4 cellular contexts compared by ENCODE assay signal in the genomic region with DNA sequence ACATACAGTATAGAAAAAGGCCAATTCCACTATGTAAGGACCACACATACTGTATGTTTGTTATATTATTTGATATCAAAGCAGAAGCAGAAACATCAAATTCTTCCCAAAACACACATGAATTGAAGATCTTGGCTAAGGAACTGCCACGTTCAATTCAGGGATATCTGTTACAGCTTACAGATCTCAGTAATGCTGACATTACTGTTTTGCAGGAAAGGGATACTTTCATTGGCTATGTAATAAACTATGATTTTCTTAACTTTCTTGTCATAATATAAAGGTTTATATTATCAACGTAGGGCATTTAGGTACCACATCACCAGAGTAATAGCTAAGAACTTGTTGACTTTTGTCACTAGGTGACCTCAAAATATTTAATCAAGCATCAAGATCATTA.
A peak's percentile ranks its signal among the peaks of the same experiment; 100 is the strongest.
TF ChIP-seq lines count a peak whose summit lies in the region.

No MANE protein-coding gene starts in this region.

TF ChIP-seq in HepG2, 621 proteins besides CTCF, POLR2A, EP300 and RAD21 (continues in another document):
- TF ChIP-seq ZBTB20 (CRISPR knock-in tag; IDR thresholded peaks at IDR 0.05; ENCODE audit: borderline replicate concordance, low read depth) (no peak), EEA1 (CRISPR knock-in tag; IDR thresholded peaks at IDR 0.05; ENCODE audit: borderline replicate concordance) (no peak), ZNF768 (CRISPR knock-in tag; IDR thresholded peaks at IDR 0.05) (no peak), XRCC5 (optimal IDR thresholded peaks at IDR 0.05; ENCODE audit: low read length) (no peak), SP5 (CRISPR knock-in tag; IDR thresholded peaks at IDR 0.05; ENCODE audit: borderline replicate concordance, low read depth) (no peak), IRX3 (CRISPR knock-in tag; IDR thresholded peaks at IDR 0.05; ENCODE audit: borderline replicate concordance, low read depth) (no peak), HNRNPL (IDR thresholded peaks at IDR 0.05; ENCODE audit: low read depth, low read length) (no peak), KAT7 (CRISPR knock-in tag; IDR thresholded peaks at IDR 0.05; ENCODE audit: borderline replicate concordance) (no peak), HOXA3 (CRISPR knock-in tag; IDR thresholded peaks at IDR 0.05) (no peak), ZBTB8A (CRISPR knock-in tag; IDR thresholded peaks at IDR 0.05; ENCODE audit: borderline replicate concordance, low read depth) (no peak)
- TF ChIP-seq, protein P1, sequence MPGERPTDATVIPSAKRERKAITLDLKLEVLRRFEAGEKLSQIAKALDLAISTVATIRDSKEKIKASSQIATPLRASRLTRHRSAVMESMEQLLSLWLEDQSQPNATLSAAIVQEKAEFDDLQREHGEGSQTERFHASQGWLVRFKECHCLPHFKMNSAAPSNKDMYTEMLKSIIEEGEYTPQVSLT (CRISPR knock-in tag; IDR thresholded peaks at IDR 0.05; ENCODE audit: borderline replicate concordance, low read depth): no peak
- TF ChIP-seq, protein P2, sequence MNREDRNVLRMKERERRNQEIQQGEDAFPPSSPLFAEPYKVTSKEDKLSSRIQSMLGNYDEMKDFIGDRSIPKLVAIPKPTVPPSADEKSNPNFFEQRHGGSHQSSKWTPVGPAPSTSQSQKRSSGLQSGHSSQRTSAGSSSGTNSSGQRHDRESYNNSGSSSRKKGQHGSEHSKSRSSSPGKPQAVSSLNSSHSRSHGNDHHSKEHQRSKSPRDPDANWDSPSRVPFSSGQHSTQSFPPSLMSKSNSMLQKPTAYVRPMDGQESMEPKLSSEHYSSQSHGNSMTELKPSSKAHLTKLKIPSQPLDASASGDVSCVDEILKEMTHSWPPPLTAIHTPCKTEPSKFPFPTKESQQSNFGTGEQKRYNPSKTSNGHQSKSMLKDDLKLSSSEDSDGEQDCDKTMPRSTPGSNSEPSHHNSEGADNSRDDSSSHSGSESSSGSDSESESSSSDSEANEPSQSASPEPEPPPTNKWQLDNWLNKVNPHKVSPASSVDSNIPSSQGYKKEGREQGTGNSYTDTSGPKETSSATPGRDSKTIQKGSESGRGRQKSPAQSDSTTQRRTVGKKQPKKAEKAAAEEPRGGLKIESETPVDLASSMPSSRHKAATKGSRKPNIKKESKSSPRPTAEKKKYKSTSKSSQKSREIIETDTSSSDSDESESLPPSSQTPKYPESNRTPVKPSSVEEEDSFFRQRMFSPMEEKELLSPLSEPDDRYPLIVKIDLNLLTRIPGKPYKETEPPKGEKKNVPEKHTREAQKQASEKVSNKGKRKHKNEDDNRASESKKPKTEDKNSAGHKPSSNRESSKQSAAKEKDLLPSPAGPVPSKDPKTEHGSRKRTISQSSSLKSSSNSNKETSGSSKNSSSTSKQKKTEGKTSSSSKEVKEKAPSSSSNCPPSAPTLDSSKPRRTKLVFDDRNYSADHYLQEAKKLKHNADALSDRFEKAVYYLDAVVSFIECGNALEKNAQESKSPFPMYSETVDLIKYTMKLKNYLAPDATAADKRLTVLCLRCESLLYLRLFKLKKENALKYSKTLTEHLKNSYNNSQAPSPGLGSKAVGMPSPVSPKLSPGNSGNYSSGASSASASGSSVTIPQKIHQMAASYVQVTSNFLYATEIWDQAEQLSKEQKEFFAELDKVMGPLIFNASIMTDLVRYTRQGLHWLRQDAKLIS (CRISPR knock-in tag; IDR thresholded peaks at IDR 0.05): no peak

TF ChIP-seq in A549, 52 proteins besides CTCF, POLR2A, EP300 and RAD21:
- TF ChIP-seq CHD2 (IDR thresholded peaks at IDR 0.05; ENCODE audit: low read length, partially characterized antibody): no peak
- TF ChIP-seq MAFK (IDR thresholded peaks at IDR 0.05; ENCODE audit: partially characterized antibody): peak; percentile 40
- TF ChIP-seq JUN (IDR thresholded peaks at IDR 0.05): no peak
- no peak for TF ChIP-seq ZC3H11A (IDR thresholded peaks at IDR 0.05)
- no peak for TF ChIP-seq JUNB (IDR thresholded peaks at IDR 0.05)
- TF ChIP-seq RNF2 (IDR thresholded peaks at IDR 0.05; ENCODE audit: borderline replicate concordance, low read depth): no peak
- no peak for TF ChIP-seq RFX5 (IDR thresholded peaks at IDR 0.05)

TF ChIP-seq in IMR-90, 13 proteins besides CTCF, POLR2A, EP300 and RAD21:
- TF ChIP-seq NFE2L2 (IDR thresholded peaks at IDR 0.05; ENCODE audit: low read depth, low read length) (no peak), MAFK (IDR thresholded peaks at IDR 0.05; ENCODE audit: low read depth, low read length) (peak; percentile 34)

TF ChIP-seq in K562, 482 proteins besides CTCF, POLR2A, EP300 and RAD21:
- TF ChIP-seq, protein P3, sequence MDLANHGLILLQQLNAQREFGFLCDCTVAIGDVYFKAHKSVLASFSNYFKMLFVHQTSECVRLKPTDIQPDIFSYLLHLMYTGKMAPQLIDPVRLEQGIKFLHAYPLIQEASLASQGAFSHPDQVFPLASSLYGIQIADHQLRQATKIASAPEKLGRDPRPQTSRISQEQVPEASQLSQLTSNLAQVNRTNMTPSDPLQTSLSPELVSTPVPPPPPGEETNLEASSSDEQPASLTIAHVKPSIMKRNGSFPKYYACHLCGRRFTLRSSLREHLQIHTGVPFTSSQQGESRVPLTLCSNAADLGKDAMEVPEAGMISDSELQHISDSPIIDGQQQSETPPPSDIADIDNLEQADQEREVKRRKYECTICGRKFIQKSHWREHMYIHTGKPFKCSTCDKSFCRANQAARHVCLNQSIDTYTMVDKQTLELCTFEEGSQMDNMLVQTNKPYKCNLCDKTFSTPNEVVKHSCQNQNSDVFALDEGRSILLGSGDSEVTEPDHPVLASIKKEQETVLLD (IDR thresholded peaks at IDR 0.05): no peak
- peak; percentile 14; the same call in 1 of the 2 replicates for TF ChIP-seq MAFF (IDR thresholded peaks at IDR 0.05; ENCODE audit: low read length)
- TF ChIP-seq ZNF316 (IDR thresholded peaks at IDR 0.05): peak; percentile 41; the same call in 1 of the 2 replicates
- TF ChIP-seq MAFK (IDR thresholded peaks at IDR 0.05; ENCODE audit: low read length): peak; percentile 4; the same call in 1 of the 2 replicates
